8 cellular contexts compared by ENCODE assay signal in genomic region chr11:62645660-62645933, GRCh38. TPM values are rescaled to one million over a fixed set of nuclear protein-coding genes. Genes with fewer than 3 reads are reported as not detected.
A peak's percentile ranks its signal among the peaks of the same experiment; 100 is the strongest.
DNase-seq lines count a peak whose midpoint lies in the region; ATAC-seq and TF ChIP-seq lines count a peak whose summit lies in the region.

No MANE protein-coding gene starts in this region.

- H3K36me3 ChIP-seq in SJCRH30 (peaks cover 12% of the 10 kb centered on the region), prostate gland (peaks cover 0 to 2% of the 10 kb centered on the region in 2 donors)

- ATAC-seq in esophagus mucosa (peak; percentile 1), GM18858 (IDR thresholded peaks at IDR 0.05; ENCODE audit: unreplicated experiment) (no peak)

- TF ChIP-seq POLR2A in prostate gland (IDR thresholded peaks at IDR 0.05): no peak

- DNase-seq in GM12865 (ENCODE audit: low read depth): no peak
- DNase-seq in SJCRH30: no peak
- no peak for DNase-seq in prostate gland (ENCODE audit: low spot score)
- no peak for DNase-seq in HT-29 (ENCODE audit: low spot score)
- DNase-seq in HK-2 (ENCODE audit: unreplicated experiment): no peak
- no peak for DNase-seq in NCI-H1092 treated with DMSO at 0.1 percent for 48 hours (lab: John Stamatoyannopoulos, UW)

- H3K27me3 ChIP-seq in SJCRH30 (no peaks in the 10 kb centered on the region), prostate gland (replicated peaks; ENCODE audit: insufficient read depth) (no peaks in the 10 kb centered on the region)

- H3K4me3 ChIP-seq in GM12865 (ENCODE audit: low read depth, low read length): peak overlapping the region; percentile 98
- H3K4me3 ChIP-seq in SJCRH30: peak overlapping the region; percentile 90
- H3K4me3 ChIP-seq in prostate gland: peak overlapping the region; percentile 73 to 98

- H3K4me1 ChIP-seq in SJCRH30: no peaks in the 10 kb centered on the region; the same call in 1 of the 2 replicates
- H3K4me1 ChIP-seq in prostate gland (replicated peaks): no peaks in the 10 kb centered on the region

- 11% methylated on average over 9 of the region's 9 CpGs for WGBS in prostate gland

- intact Hi-C loops in prostate gland (cut with DNase I): no loop called here

- H3K9me3 ChIP-seq in SJCRH30 (replicated peaks): no peaks in the 10 kb centered on the region
- H3K9me3 ChIP-seq in prostate gland: no peaks in the 10 kb centered on the region

- TF ChIP-seq CTCF in GM12865 (IDR thresholded peaks at IDR 0.05; ENCODE audit: insufficient read depth, low read depth, low read length, missing control alignments) (no peak), prostate gland (IDR thresholded peaks at IDR 0.05) (no peak)

- H3K27ac ChIP-seq in SJCRH30: peak overlapping the region; percentile 94
- peak overlapping the region; percentile 86 to 89 for H3K27ac ChIP-seq in prostate gland

RNA-seq across cellular contexts. Expression of gene GANAB, which starts 0.8 kb away (rescaled TPM):
- total RNA-seq in SJCRH30 (2014; rRNA removed; shearing (Covaris generic)): 209 and 210 TPM in 2 replicates
- 175 TPM for total RNA-seq in esophagus mucosa
- 100 to 1,000 TPM; 163 to 199 TPM for total RNA-seq in prostate gland
- total RNA-seq in HT-29 (2014; rRNA removed; shearing (Covaris generic)): 257 and 314 TPM in 2 replicates

RNA-seq across cellular contexts. Expression of gene INTS5, which starts 7.5 kb away (rescaled TPM):
- total RNA-seq in SJCRH30 (2014; rRNA removed; shearing (Covaris generic)): 20.1 and 20.3 TPM in 2 replicates
- total RNA-seq in esophagus mucosa (14.1 TPM), prostate gland (10 to 100 TPM; 34.0 to 35.3 TPM)
- total RNA-seq in HT-29 (2014; rRNA removed; shearing (Covaris generic)): 44.6 and 47.4 TPM in 2 replicates

RNA-seq across cellular contexts. Expression of gene C11orf98, which starts 19.4 kb away (rescaled TPM):
- 62.6 and 65.0 TPM in 2 replicates for total RNA-seq in SJCRH30 (2014; rRNA removed; shearing (Covaris generic))
- 48.7 TPM for total RNA-seq in esophagus mucosa
- 10 to 100 TPM; 27.8 to 68.0 TPM for total RNA-seq in prostate gland
- 272 and 322 TPM in 2 replicates for total RNA-seq in HT-29 (2014; rRNA removed; shearing (Covaris generic))

RNA-seq across cellular contexts. Expression of gene CSKMT, which starts 19.5 kb away (rescaled TPM):
- total RNA-seq in SJCRH30 (2014; rRNA removed; shearing (Covaris generic)): 8.5 and 10.4 TPM in 2 replicates
- total RNA-seq in esophagus mucosa (20.2 TPM), prostate gland (10 to 100 TPM in 1 of 2 donors, 1 to 10 TPM in 1; 9.7 to 20.2 TPM)
- total RNA-seq in HT-29 (2014; rRNA removed; shearing (Covaris generic)): 24.5 and 25.2 TPM in 2 replicates

RNA-seq across cellular contexts. Expression of gene B3GAT3, which starts 23.8 kb away (rescaled TPM):
- 23.4 and 28.2 TPM in 2 replicates for total RNA-seq in SJCRH30 (2014; rRNA removed; shearing (Covaris generic))
- 11.3 TPM for total RNA-seq in esophagus mucosa
- 10 to 100 TPM; 57.0 to 75.3 TPM for total RNA-seq in prostate gland
- 63.1 and 82.8 TPM in 2 replicates for total RNA-seq in HT-29 (2014; rRNA removed; shearing (Covaris generic))
